In the genomic region with DNA sequence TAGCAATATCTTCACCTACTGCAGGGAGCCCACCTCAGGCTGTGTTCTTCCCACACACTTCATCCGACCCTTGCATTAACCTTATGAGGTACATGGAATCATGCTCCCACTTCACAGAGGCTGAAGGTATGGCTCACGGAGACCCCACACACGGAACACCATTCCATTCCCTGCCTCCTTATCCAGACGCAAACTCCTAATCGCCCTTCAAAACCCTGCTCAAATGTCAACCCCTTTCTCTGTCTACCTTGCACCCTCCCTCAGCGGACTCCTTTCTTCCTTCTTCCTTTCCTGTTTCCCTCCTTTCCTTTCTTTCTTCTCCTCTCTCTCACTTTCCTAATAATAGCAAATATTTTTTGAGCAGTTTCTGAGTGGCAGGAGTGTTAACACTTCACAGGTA, we compare ENCODE assay signal across 2 cellular contexts.
TF ChIP-seq lines count a peak whose summit lies in the region.

No MANE protein-coding gene starts in this region.

TF ChIP-seq in HEK293, 187 proteins besides CTCF, POLR2A, EP300 and RAD21:
- TF ChIP-seq ZNF366 (tag by site-specific recombination; conservative IDR thresholded peaks at IDR 0.05): 0 out of 2 replicates have a peak, but pooled peaks have one; percentile 21
- TF ChIP-seq ZFP3 (tag by site-specific recombination; IDR thresholded peaks at IDR 0.05; ENCODE audit: low read depth): peak; percentile 90
- TF ChIP-seq PRDM1 (tag by site-specific recombination; IDR thresholded peaks at IDR 0.05): peak; percentile 74
- no peak for TF ChIP-seq GLI4 (tag by site-specific recombination; IDR thresholded peaks at IDR 0.05)
- TF ChIP-seq ZNF621 (tag by site-specific recombination; IDR thresholded peaks at IDR 0.05): no peak

TF ChIP-seq in H1, 55 proteins besides CTCF, POLR2A, EP300 and RAD21:
- TF ChIP-seq GABPA (IDR thresholded peaks at IDR 0.05; ENCODE audit: borderline replicate concordance, insufficient read depth, low read length) (no peak), YY1 (IDR thresholded peaks at IDR 0.05; ENCODE audit: low read depth, low read length) (no peak), HDAC6 (IDR thresholded peaks at IDR 0.05; ENCODE audit: low read depth, low read length) (no peak), SIN3A (conservative IDR thresholded peaks at IDR 0.05 in 1 of 2, IDR thresholded peaks at IDR 0.05 in 1 of 2; ENCODE audit: low read depth in 1 of 2, low read length in 2 of 2) (no peak), BCL11A (IDR thresholded peaks at IDR 0.05; ENCODE audit: low read depth in 2 of 2, low read length in 2 of 2) (no peak), BACH1 (IDR thresholded peaks at IDR 0.05; ENCODE audit: low read length) (no peak), KDM1A (IDR thresholded peaks at IDR 0.05; ENCODE audit: borderline replicate concordance, low read length) (no peak), RBBP5 (IDR thresholded peaks at IDR 0.05; ENCODE audit: borderline replicate concordance, low read depth, low read length) (no peak), SP1 (IDR thresholded peaks at IDR 0.05; ENCODE audit: low read depth, low read length) (no peak), CHD1 (IDR thresholded peaks at IDR 0.05; ENCODE audit: low read depth, low read length) (no peak), RFX5 (IDR thresholded peaks at IDR 0.05; ENCODE audit: borderline replicate concordance, low read depth, low read length) (no peak), MAFK (IDR thresholded peaks at IDR 0.05; ENCODE audit: low read depth, low read length) (no peak), KDM5A (IDR thresholded peaks at IDR 0.05; ENCODE audit: low read length) (no peak)
- TF ChIP-seq, protein P1, sequence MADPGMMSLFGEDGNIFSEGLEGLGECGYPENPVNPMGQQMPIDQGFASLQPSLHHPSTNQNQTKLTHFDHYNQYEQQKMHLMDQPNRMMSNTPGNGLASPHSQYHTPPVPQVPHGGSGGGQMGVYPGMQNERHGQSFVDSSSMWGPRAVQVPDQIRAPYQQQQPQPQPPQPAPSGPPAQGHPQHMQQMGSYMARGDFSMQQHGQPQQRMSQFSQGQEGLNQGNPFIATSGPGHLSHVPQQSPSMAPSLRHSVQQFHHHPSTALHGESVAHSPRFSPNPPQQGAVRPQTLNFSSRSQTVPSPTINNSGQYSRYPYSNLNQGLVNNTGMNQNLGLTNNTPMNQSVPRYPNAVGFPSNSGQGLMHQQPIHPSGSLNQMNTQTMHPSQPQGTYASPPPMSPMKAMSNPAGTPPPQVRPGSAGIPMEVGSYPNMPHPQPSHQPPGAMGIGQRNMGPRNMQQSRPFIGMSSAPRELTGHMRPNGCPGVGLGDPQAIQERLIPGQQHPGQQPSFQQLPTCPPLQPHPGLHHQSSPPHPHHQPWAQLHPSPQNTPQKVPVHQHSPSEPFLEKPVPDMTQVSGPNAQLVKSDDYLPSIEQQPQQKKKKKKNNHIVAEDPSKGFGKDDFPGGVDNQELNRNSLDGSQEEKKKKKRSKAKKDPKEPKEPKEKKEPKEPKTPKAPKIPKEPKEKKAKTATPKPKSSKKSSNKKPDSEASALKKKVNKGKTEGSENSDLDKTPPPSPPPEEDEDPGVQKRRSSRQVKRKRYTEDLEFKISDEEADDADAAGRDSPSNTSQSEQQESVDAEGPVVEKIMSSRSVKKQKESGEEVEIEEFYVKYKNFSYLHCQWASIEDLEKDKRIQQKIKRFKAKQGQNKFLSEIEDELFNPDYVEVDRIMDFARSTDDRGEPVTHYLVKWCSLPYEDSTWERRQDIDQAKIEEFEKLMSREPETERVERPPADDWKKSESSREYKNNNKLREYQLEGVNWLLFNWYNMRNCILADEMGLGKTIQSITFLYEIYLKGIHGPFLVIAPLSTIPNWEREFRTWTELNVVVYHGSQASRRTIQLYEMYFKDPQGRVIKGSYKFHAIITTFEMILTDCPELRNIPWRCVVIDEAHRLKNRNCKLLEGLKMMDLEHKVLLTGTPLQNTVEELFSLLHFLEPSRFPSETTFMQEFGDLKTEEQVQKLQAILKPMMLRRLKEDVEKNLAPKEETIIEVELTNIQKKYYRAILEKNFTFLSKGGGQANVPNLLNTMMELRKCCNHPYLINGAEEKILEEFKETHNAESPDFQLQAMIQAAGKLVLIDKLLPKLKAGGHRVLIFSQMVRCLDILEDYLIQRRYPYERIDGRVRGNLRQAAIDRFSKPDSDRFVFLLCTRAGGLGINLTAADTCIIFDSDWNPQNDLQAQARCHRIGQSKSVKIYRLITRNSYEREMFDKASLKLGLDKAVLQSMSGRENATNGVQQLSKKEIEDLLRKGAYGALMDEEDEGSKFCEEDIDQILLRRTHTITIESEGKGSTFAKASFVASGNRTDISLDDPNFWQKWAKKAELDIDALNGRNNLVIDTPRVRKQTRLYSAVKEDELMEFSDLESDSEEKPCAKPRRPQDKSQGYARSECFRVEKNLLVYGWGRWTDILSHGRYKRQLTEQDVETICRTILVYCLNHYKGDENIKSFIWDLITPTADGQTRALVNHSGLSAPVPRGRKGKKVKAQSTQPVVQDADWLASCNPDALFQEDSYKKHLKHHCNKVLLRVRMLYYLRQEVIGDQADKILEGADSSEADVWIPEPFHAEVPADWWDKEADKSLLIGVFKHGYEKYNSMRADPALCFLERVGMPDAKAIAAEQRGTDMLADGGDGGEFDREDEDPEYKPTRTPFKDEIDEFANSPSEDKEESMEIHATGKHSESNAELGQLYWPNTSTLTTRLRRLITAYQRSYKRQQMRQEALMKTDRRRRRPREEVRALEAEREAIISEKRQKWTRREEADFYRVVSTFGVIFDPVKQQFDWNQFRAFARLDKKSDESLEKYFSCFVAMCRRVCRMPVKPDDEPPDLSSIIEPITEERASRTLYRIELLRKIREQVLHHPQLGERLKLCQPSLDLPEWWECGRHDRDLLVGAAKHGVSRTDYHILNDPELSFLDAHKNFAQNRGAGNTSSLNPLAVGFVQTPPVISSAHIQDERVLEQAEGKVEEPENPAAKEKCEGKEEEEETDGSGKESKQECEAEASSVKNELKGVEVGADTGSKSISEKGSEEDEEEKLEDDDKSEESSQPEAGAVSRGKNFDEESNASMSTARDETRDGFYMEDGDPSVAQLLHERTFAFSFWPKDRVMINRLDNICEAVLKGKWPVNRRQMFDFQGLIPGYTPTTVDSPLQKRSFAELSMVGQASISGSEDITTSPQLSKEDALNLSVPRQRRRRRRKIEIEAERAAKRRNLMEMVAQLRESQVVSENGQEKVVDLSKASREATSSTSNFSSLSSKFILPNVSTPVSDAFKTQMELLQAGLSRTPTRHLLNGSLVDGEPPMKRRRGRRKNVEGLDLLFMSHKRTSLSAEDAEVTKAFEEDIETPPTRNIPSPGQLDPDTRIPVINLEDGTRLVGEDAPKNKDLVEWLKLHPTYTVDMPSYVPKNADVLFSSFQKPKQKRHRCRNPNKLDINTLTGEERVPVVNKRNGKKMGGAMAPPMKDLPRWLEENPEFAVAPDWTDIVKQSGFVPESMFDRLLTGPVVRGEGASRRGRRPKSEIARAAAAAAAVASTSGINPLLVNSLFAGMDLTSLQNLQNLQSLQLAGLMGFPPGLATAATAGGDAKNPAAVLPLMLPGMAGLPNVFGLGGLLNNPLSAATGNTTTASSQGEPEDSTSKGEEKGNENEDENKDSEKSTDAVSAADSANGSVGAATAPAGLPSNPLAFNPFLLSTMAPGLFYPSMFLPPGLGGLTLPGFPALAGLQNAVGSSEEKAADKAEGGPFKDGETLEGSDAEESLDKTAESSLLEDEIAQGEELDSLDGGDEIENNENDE (IDR thresholded peaks at IDR 0.05; ENCODE audit: insufficient replicate concordance, low read length): no peak
- TF ChIP-seq, protein P2, sequence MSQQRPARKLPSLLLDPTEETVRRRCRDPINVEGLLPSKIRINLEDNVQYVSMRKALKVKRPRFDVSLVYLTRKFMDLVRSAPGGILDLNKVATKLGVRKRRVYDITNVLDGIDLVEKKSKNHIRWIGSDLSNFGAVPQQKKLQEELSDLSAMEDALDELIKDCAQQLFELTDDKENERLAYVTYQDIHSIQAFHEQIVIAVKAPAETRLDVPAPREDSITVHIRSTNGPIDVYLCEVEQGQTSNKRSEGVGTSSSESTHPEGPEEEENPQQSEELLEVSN (IDR thresholded peaks at IDR 0.05): no peak
